Comparison of ENCODE assay signal across 8 cellular contexts in the genomic region with DNA sequence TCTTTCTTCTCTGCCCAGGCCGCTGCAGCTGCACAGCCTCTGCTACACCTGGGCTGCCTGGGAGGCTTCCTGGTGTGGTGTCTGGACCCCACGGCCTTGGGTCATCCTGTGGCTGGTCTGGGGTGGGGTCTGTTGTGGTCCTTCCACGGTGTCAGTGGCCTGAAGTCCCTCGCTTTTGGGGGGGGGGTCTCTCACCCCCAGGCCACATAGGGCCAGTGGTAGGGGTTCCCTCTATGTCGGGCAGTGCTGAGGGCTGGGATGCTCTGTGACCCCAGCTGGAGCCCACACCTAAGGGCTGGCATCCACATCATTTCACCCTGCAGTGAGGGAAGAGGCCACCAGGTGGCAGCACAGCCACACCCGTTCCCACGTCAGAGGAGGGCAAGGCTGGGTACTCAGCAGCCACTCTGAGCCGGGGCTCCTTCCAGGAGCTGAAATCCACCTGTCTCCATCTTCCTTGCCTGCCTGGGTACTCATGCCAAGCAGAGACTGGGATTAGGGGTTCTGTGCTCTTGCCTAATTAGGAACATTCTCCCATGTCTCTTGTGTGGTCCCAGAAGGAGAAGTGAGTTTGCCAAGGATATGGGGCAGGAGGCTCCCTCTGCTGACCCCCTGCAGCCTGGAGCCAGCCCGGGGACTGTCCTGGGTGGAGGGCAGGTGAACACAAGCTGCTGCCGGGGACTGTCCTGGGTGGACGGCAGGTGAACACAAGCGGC. TPM values are rescaled to one million over a fixed set of nuclear protein-coding genes. Genes with fewer than 3 reads are reported as not detected.
DNase-seq lines count a peak whose midpoint lies in the region; ATAC-seq and TF ChIP-seq lines count a peak whose summit lies in the region.

No MANE protein-coding gene starts in this region.

- no peak overlapping the region for H2AFZ ChIP-seq in Loucy (ENCODE audit: low read length)

- in situ Hi-C loops in G401 (cut with HindIII; ENCODE audit: low sequenced_read_pairs) = no loop called here

- no peaks in the 10 kb centered on the region for H3K4me1 Mint-ChIP-seq in activated naive CD8-positive, alpha-beta T cell treated with anti-CD3 and anti-CD28 coated beads for 36 hours
- H3K4me1 Mint-ChIP-seq in progenitor cell of endocrine pancreas (ENCODE audit: low read depth) = no peaks in the 10 kb centered on the region

- H3K9me3 ChIP-seq in Loucy (ENCODE audit: insufficient read depth, low read depth, low read length) = no peaks in the 10 kb centered on the region
- no peaks in the 10 kb centered on the region for H3K9me3 ChIP-seq in aorta (ENCODE audit: control insufficient read depth, low read length)

- no peak overlapping the region for H3K9ac ChIP-seq in Loucy (ENCODE audit: low read depth, low read length, poor library complexity, severe bottlenecking)

- H3K4me1 ChIP-seq in Loucy (ENCODE audit: insufficient read depth, low read length, poor library complexity, severe bottlenecking) (no peaks in the 10 kb centered on the region), aorta (ENCODE audit: control insufficient read depth in 1 of 2, insufficient read depth in 2 of 2, low read length in 2 of 2) (no peaks in the 10 kb centered on the region)

- H3K4me2 ChIP-seq in Loucy (ENCODE audit: low read depth, low read length, poor library complexity, severe bottlenecking) = no peak overlapping the region

- H3K9me3 Mint-ChIP-seq in activated naive CD8-positive, alpha-beta T cell treated with anti-CD3 and anti-CD28 coated beads for 36 hours = no peaks in the 10 kb centered on the region
- no peaks in the 10 kb centered on the region for H3K9me3 Mint-ChIP-seq in progenitor cell of endocrine pancreas (ENCODE audit: low read depth)

- DNase-seq in G401 (ENCODE audit: low spot score) (peak; percentile 92), Right ventricle myocardium inferior (ENCODE audit: missing footprints) (peak; percentile 84), progenitor cell of endocrine pancreas (ENCODE audit: low spot score, unreplicated experiment) (peak; percentile 82), aorta (peak; percentile 69 to 93)
- peak; percentile 65 for DNase-seq in activated naive CD8-positive, alpha-beta T cell treated with anti-CD3 and anti-CD28 coated beads for 36 hours

- intact Hi-C loops in Right ventricle myocardium inferior (cut with DNase I) = loop anchor here (1.0 to 2.0 kb wide), 2 partner anchors 67 to 304 kb away; no protein-coding TSS in a partner anchor
- intact Hi-C loops in aorta (cut with DNase I) = loop anchor here (2.0 kb wide), 1 partner anchor 305 kb away; no protein-coding TSS in a partner anchor

- no peak overlapping the region for H3K27ac Mint-ChIP-seq in activated naive CD8-positive, alpha-beta T cell treated with anti-CD3 and anti-CD28 coated beads for 36 hours
- no peak overlapping the region for H3K27ac Mint-ChIP-seq in progenitor cell of endocrine pancreas

- peaks cover 1% of the 10 kb centered on the region for H3K36me3 Mint-ChIP-seq in activated naive CD8-positive, alpha-beta T cell treated with anti-CD3 and anti-CD28 coated beads for 36 hours
- peaks cover 1% of the 10 kb centered on the region for H3K36me3 Mint-ChIP-seq in progenitor cell of endocrine pancreas (ENCODE audit: insufficient read depth)

- ATAC-seq in SK-N-SH treated with all-trans-retinoic acid at 6 μM for 48 hours (peak; percentile 87), Right ventricle myocardium inferior (peak; percentile 59), aorta (ENCODE audit: low FRiP score) (peak; percentile 82), GM21619 (IDR thresholded peaks at IDR 0.05; ENCODE audit: unreplicated experiment) (no peak)

- no peaks in the 10 kb centered on the region for H3K27me3 Mint-ChIP-seq in activated naive CD8-positive, alpha-beta T cell treated with anti-CD3 and anti-CD28 coated beads for 36 hours
- no peaks in the 10 kb centered on the region for H3K27me3 Mint-ChIP-seq in progenitor cell of endocrine pancreas

- no peaks in the 10 kb centered on the region for H4K20me1 ChIP-seq in Loucy (ENCODE audit: insufficient read depth, low read length, poor library complexity, severe bottlenecking)

- H3K4me3 Mint-ChIP-seq in activated naive CD8-positive, alpha-beta T cell treated with anti-CD3 and anti-CD28 coated beads for 36 hours = no peak overlapping the region
- H3K4me3 Mint-ChIP-seq in progenitor cell of endocrine pancreas (ENCODE audit: low read depth) = no peak overlapping the region

- no peaks in the 10 kb centered on the region for H3K79me2 ChIP-seq in Loucy (ENCODE audit: insufficient read depth, low read length)

- H3K36me3 ChIP-seq in Loucy (ENCODE audit: insufficient read depth, low read length) = no peaks in the 10 kb centered on the region
- peaks cover 4 to 6% of the 10 kb centered on the region in 2 donors for H3K36me3 ChIP-seq in aorta (ENCODE audit: control insufficient read depth in 1 of 2, insufficient read depth in 2 of 2, low read length in 1 of 2)

- H3K27me3 ChIP-seq in Loucy (ENCODE audit: insufficient read depth, low read length, poor library complexity, severe bottlenecking) (no peaks in the 10 kb centered on the region), aorta (ENCODE audit: control insufficient read depth in 1 of 2, insufficient read depth in 2 of 2, low read length in 1 of 2) (no peaks in the 10 kb centered on the region)

- H3K27ac ChIP-seq in aorta (ENCODE audit: low read depth in 1 of 2, low read length in 2 of 2) = no peak overlapping the region

- H3K4me3 ChIP-seq in Loucy (ENCODE audit: low read length, poor library complexity, severe bottlenecking) = no peak overlapping the region
- H3K4me3 ChIP-seq in aorta (ENCODE audit: low read length in 2 of 2) = no peak overlapping the region

- WGBS in aorta, 2 donors = 44% methylated on average over 12 of the region's 12 CpGs

- H3F3A ChIP-seq in Loucy (ENCODE audit: low read depth) = no peaks in the 10 kb centered on the region

- TF ChIP-seq CTCF in Loucy (conservative IDR thresholded peaks at IDR 0.05; ENCODE audit: low read length) (peak; percentile 83), progenitor cell of endocrine pancreas (IDR thresholded peaks at IDR 0.05; ENCODE audit: unreplicated experiment) (peak; percentile 95)

- no peaks in the 10 kb centered on the region for H3K9me2 ChIP-seq in Loucy (replicated peaks; ENCODE audit: low read depth, low read length)

TF ChIP-seq in SK-N-SH treated with all-trans-retinoic acid at 6 μM for 48 hours, 23 proteins besides CTCF, POLR2A, EP300 and RAD21:
- TF ChIP-seq, protein P1, sequence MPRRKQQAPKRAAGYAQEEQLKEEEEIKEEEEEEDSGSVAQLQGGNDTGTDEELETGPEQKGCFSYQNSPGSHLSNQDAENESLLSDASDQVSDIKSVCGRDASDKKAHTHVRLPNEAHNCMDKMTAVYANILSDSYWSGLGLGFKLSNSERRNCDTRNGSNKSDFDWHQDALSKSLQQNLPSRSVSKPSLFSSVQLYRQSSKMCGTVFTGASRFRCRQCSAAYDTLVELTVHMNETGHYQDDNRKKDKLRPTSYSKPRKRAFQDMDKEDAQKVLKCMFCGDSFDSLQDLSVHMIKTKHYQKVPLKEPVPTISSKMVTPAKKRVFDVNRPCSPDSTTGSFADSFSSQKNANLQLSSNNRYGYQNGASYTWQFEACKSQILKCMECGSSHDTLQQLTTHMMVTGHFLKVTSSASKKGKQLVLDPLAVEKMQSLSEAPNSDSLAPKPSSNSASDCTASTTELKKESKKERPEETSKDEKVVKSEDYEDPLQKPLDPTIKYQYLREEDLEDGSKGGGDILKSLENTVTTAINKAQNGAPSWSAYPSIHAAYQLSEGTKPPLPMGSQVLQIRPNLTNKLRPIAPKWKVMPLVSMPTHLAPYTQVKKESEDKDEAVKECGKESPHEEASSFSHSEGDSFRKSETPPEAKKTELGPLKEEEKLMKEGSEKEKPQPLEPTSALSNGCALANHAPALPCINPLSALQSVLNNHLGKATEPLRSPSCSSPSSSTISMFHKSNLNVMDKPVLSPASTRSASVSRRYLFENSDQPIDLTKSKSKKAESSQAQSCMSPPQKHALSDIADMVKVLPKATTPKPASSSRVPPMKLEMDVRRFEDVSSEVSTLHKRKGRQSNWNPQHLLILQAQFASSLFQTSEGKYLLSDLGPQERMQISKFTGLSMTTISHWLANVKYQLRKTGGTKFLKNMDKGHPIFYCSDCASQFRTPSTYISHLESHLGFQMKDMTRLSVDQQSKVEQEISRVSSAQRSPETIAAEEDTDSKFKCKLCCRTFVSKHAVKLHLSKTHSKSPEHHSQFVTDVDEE (CRISPR knock-in tag; IDR thresholded peaks at IDR 0.05) = no peak
- TF ChIP-seq PPARA (CRISPR knock-in tag; IDR thresholded peaks at IDR 0.05; ENCODE audit: borderline replicate concordance) (no peak), ZFP3 (CRISPR knock-in tag; IDR thresholded peaks at IDR 0.05) (no peak), ISL1 (CRISPR knock-in tag; IDR thresholded peaks at IDR 0.05) (no peak), ZFP30 (CRISPR knock-in tag; IDR thresholded peaks at IDR 0.05) (no peak)
TF ChIP-seq in SK-N-SH treated with all-trans-retinoic acid at 6 μM for 48 hours: peak in this region for 0.

RNA-seq across cellular contexts. Expression of a gene that starts 13.0 kb away (rescaled TPM):
- 13.2 and 17.1 TPM in 2 replicates for total RNA-seq in G401 (2014; rRNA removed; shearing (Covaris generic))
- 10 to 100 TPM; 23.4 to 26.3 TPM for total RNA-seq in activated naive CD8-positive, alpha-beta T cell treated with anti-CD3 and anti-CD28 coated beads for 36 hours
- total RNA-seq in Right ventricle myocardium inferior (29.8 TPM), progenitor cell of endocrine pancreas (50.9 and 52.4 TPM in 2 replicates), aorta (10 to 100 TPM; 42.9 to 60.3 TPM)
- polyA plus RNA-seq in aorta = 10 to 100 TPM in 1 of 2 donors, 1 to 10 TPM in 1; 7.0 to 60.5 TPM
